ENCODE assay signal across 24 cellular contexts in genomic region chr7:139603282-139603681, GRCh38.
"Had no signal": no experiment of that assay in that cellular context is flagged by ENCODE, and none has a peak within 500 bp of the region (broad histone marks: within the 10 kb centered on the region; RNA-seq: fewer than 3 reads in every experiment).

No MANE protein-coding gene starts in this region.

- H3K9me3 ChIP-seq: esophagus squamous epithelium, gastroesophageal sphincter, left ventricle myocardium inferior, psoas muscle, spleen, testis, tibial nerve, upper lobe of right lung, vagina had no signal

- DNase-seq: effector memory CD8-positive, alpha-beta T cell; esophagus squamous epithelium; foreskin fibroblast; glutamatergic neuron; immature natural killer cell; mesendoderm; naive thymus-derived CD4-positive, alpha-beta T cell; nephron progenitor cell; psoas muscle; retina; spleen; stimulated activated CD4-positive, alpha-beta T cell treated with anti-CD3 and anti-CD28 coated beads, Interleukin-15, amount 100 ng/mL, for 24 hours; stimulated activated CD4-positive, alpha-beta T cell treated with anti-CD3 and anti-CD28 coated beads, Interleukin-1b, Interleukin-23, amount 100 ng/mL, for 48 hours; stimulated activated CD4-positive, alpha-beta T cell treated with anti-CD3 and anti-CD28 coated beads, Interleukin-4, amount 100 ng/mL, for 24 hours; testis; upper lobe of right lung had no signal

- H3K27me3 ChIP-seq: esophagus squamous epithelium, gastroesophageal sphincter, spleen, testis, tibial nerve, upper lobe of right lung, vagina had no signal

- ATAC-seq: effector memory CD8-positive, alpha-beta T cell; gastroesophageal sphincter; naive thymus-derived CD4-positive, alpha-beta T cell; sciatic nerve; stimulated activated memory B cell treated with anti-CD40 and anti-IgM and Interleukin-4, amounts not matched to agents 10 μg/mL and 1 μg/mL and 100 μg/mL, for 72 hours; upper lobe of right lung had no signal

- H3K4me3 ChIP-seq: esophagus squamous epithelium, gastroesophageal sphincter, left ventricle myocardium inferior, lung, psoas muscle, spleen, testis, tibial nerve, upper lobe of right lung, vagina had no signal

- H3K27ac ChIP-seq: epithelial cell of prostate, esophagus squamous epithelium, gastroesophageal sphincter, psoas muscle, spleen, testis, tibial nerve, upper lobe of right lung, vagina had no signal

- H3K4me1 ChIP-seq: psoas muscle, spleen, testis, tibial nerve, upper lobe of right lung, vagina had no signal
